In genomic region chr1:92957020-92957734, GRCh38 we compare ENCODE assay signal across 11 cellular contexts. TPM values are rescaled to one million over a fixed set of nuclear protein-coding genes. Genes with fewer than 3 reads are reported as not detected.
DNase-seq lines count a peak whose midpoint lies in the region; ATAC-seq, FAIRE-seq and TF ChIP-seq lines count a peak whose summit lies in the region.
"Had no signal": no experiment of that assay in that cellular context is flagged by ENCODE, and none has a peak within 500 bp of the region (broad histone marks: within the 10 kb centered on the region; RNA-seq: fewer than 3 reads in every experiment).

No MANE protein-coding gene starts in this region.

- TF ChIP-seq POLR2A in thyroid gland (IDR thresholded peaks at IDR 0.05) (no peak), H54 (IDR thresholded peaks at IDR 0.05; ENCODE audit: low read depth, low read length) (no peak)

- H3K9me3 ChIP-seq in thyroid gland (no peaks in the 10 kb centered on the region), GM23248 (ENCODE audit: low read depth) (no peaks in the 10 kb centered on the region)

- peaks cover 68% of the 10 kb centered on the region for H3K4me1 Mint-ChIP-seq in activated naive CD4-positive, alpha-beta T cell treated with anti-CD3 and anti-CD28 coated beads, Interleukin-2, amount 50 U/mL, for 24 hours
- H3K4me1 Mint-ChIP-seq in activated CD8-positive, alpha-beta T cell treated with anti-CD3 and anti-CD28 coated beads for 36 hours (ENCODE audit: low read depth), result peaks cover 56% of the 10 kb centered on the region

- H3K36me3 ChIP-seq in thyroid gland (no peaks in the 10 kb centered on the region), GM23248 (ENCODE audit: low read depth) (no peaks in the 10 kb centered on the region)

- no peak for FAIRE-seq in H54 (lab: Jason Lieb, UNC)

- POLR2A ChIA-PET in activated CD8-positive, alpha-beta T cell treated with anti-CD3 and anti-CD28 coated beads for 36 hours (lab: Charles Lee), result interaction anchor here (1.4 to 1.7 kb wide), 2 partner anchors 82 to 117 kb away, joined by 3 to 4 read pairs; no protein-coding TSS in a partner anchor

- H3K27me3 Mint-ChIP-seq in activated naive CD4-positive, alpha-beta T cell treated with anti-CD3 and anti-CD28 coated beads, Interleukin-2, amount 50 U/mL, for 24 hours, result no peaks in the 10 kb centered on the region
- no peaks in the 10 kb centered on the region for H3K27me3 Mint-ChIP-seq in activated CD8-positive, alpha-beta T cell treated with anti-CD3 and anti-CD28 coated beads for 36 hours

- no peak overlapping the region for H3K9ac ChIP-seq in GM23248

- CTCF ChIA-PET in activated CD8-positive, alpha-beta T cell treated with anti-CD3 and anti-CD28 coated beads for 36 hours (lab: Charles Lee), result interaction anchor here (0.6 to 22.8 kb wide), 8 partner anchors 9 to 125 kb away, joined by 3 to 492 read pairs (median 4); no protein-coding TSS in a partner anchor

- peaks cover 32 to 37% of the 10 kb centered on the region in 2 donors for H3K4me1 ChIP-seq in thyroid gland
- H3K4me1 ChIP-seq in GM23248 (ENCODE audit: insufficient read depth), result peaks cover under 1% of the 10 kb centered on the region; the same call in 1 of the 2 replicates

- H3K36me3 Mint-ChIP-seq in activated naive CD4-positive, alpha-beta T cell treated with anti-CD3 and anti-CD28 coated beads, Interleukin-2, amount 50 U/mL, for 24 hours, result peaks cover 2% of the 10 kb centered on the region
- peaks cover 7% of the 10 kb centered on the region for H3K36me3 Mint-ChIP-seq in activated CD8-positive, alpha-beta T cell treated with anti-CD3 and anti-CD28 coated beads for 36 hours (ENCODE audit: low read depth)

- peaks cover 67% of the 10 kb centered on the region for H3K79me2 ChIP-seq in GM23248 (ENCODE audit: insufficient read depth)

- H3K27ac Mint-ChIP-seq in activated naive CD4-positive, alpha-beta T cell treated with anti-CD3 and anti-CD28 coated beads, Interleukin-2, amount 50 U/mL, for 24 hours, result peak overlapping the region; percentile 61
- peak overlapping the region; percentile 66 for H3K27ac Mint-ChIP-seq in activated CD8-positive, alpha-beta T cell treated with anti-CD3 and anti-CD28 coated beads for 36 hours

- WGBS in thyroid gland, 2 donors, result 65 to 72% methylated on average over 5 of the region's 5 CpGs
- WGBS in GM23248 (ENCODE audit: low coverage in 1 of 2, low lambda C conversion rate in 2 of 2, missing lambda C conversion rate in 2 of 2), 2 experiments, result 78 to 83% methylated on average over 5 of the region's 5 CpGs

- H3K4me3 Mint-ChIP-seq in activated naive CD4-positive, alpha-beta T cell treated with anti-CD3 and anti-CD28 coated beads, Interleukin-2, amount 50 U/mL, for 24 hours, result peak overlapping the region; percentile 76
- peak overlapping the region; percentile 29 for H3K4me3 Mint-ChIP-seq in activated CD8-positive, alpha-beta T cell treated with anti-CD3 and anti-CD28 coated beads for 36 hours

- H3K9me3 Mint-ChIP-seq in activated naive CD4-positive, alpha-beta T cell treated with anti-CD3 and anti-CD28 coated beads, Interleukin-2, amount 50 U/mL, for 24 hours, result no peaks in the 10 kb centered on the region
- no peaks in the 10 kb centered on the region for H3K9me3 Mint-ChIP-seq in activated CD8-positive, alpha-beta T cell treated with anti-CD3 and anti-CD28 coated beads for 36 hours

- no peak for DNase-seq in activated naive CD4-positive, alpha-beta T cell treated with anti-CD3 and anti-CD28 coated beads, Interleukin-2, amount 50 U/mL, for 16 hours
- no peak for DNase-seq in activated CD8-positive, alpha-beta T cell treated with anti-CD3 and anti-CD28 coated beads for 36 hours
- DNase-seq in thyroid gland (no peak), GM23248 (no peak), H54 (ENCODE audit: insufficient read length, low spot score) (no peak)
- DNase-seq: mesendoderm; stimulated activated CD4-positive, alpha-beta T cell treated with anti-CD3 and anti-CD28 coated beads, Interleukin-2, amount 100 ng/mL, for 48 hours had no signal

- H2AFZ ChIP-seq in GM23248, result no peak overlapping the region

- intact Hi-C loops in activated CD8-positive, alpha-beta T cell treated with anti-CD3 and anti-CD28 coated beads for 36 hours (cut with micrococcal nuclease), result no loop called here
- intact Hi-C loops in thyroid gland (cut with DNase I), result no loop called here

- no peaks in the 10 kb centered on the region for H3K9me2 ChIP-seq in GM23248 (ENCODE audit: insufficient read depth)

- in situ Hi-C loops in GM23248 (cut with MboI), result no loop called here

- H3K4me3 ChIP-seq in thyroid gland (replicated peaks in 1 of 3), result no peak overlapping the region
- no peak overlapping the region for H3K4me3 ChIP-seq in GM23248

- no peaks in the 10 kb centered on the region for H3K27me3 ChIP-seq in thyroid gland
- no peaks in the 10 kb centered on the region for H3K27me3 ChIP-seq in GM23248 (replicated peaks; ENCODE audit: insufficient read depth)

- no peaks in the 10 kb centered on the region for H4K20me1 ChIP-seq in GM23248 (ENCODE audit: insufficient read depth)

- H3K4me2 ChIP-seq in GM23248 (ENCODE audit: unreplicated experiment), result no peak overlapping the region

- peaks cover 6% of the 10 kb centered on the region; the same call in 1 of the 2 replicates for H3F3A ChIP-seq in GM23248 (ENCODE audit: insufficient read depth)

- H3K27ac ChIP-seq in thyroid gland (peak overlapping the region; percentile 41 to 74 (median 66)), GM23248 (no peak overlapping the region)

- no peak for TF ChIP-seq CTCF in activated CD8-positive, alpha-beta T cell treated with anti-CD3 and anti-CD28 coated beads for 36 hours (IDR thresholded peaks at IDR 0.05)
- TF ChIP-seq CTCF in thyroid gland (IDR thresholded peaks at IDR 0.05), result no peak

- ATAC-seq in HG02884 (IDR thresholded peaks at IDR 0.05; ENCODE audit: unreplicated experiment) (peak; percentile 42), HG03135 (IDR thresholded peaks at IDR 0.05; ENCODE audit: unreplicated experiment) (no peak)
- ATAC-seq in activated CD8-positive, alpha-beta T cell treated with anti-CD3 and anti-CD28 coated beads for 36 hours, result no peak
- ATAC-seq: SK-N-SH treated with all-trans-retinoic acid at 6 μM for 48 hours had no signal

RNA-seq across cellular contexts. Expression of gene DIPK1A, which starts 4.1 kb away (rescaled TPM):
- 1 to 10 TPM; 8.1 to 9.0 TPM for total RNA-seq in activated CD8-positive, alpha-beta T cell treated with anti-CD3 and anti-CD28 coated beads for 36 hours
- 10 to 100 TPM; 11.7 to 17.5 (median 15.1) TPM for total RNA-seq in thyroid gland
- 22.3 and 26.6 TPM in 2 replicates for total RNA-seq in GM23248 (2014; rRNA removed; shearing (Covaris generic))
- polyA plus RNA-seq in GM23248 (2016; fragmentation: Nextera tagmentation; extraction: Ambion mirVana), result 49.6 and 51.6 TPM in 2 replicates
